ENCODE assay signal across 8 cellular contexts in the genomic region with DNA sequence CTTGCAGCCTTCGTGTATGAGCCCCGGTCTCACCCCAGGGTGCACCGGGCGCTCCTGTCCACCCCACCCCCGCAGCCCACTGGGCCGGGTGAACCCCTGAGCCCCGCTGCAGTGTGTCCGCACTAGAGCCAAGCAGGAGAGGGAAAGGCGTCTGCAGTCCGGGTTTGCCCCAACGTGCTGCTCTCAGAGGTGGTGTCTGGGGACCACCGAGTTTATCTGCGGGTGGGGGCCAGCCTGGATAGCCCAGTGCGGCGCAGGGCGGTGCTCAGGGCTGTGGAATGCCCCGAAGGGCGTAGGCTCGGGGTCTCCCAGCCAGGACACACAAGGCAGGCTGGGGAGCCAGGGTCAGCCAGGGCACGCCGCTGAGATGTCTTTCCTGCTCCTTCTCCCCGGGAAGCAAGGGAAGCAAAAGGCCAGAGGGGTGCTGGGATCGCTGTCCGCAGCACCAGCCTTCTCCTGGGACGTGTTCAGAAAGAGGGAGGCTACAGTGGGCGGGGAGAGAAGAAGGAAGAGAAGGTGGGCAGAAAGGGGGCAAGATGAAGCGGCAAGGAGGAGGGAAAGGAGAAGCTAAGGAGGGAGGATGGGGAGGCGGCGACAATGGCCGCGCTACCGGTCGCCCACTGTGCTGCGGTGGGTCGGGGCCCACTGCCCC. TPM values are rescaled to one million over a fixed set of nuclear protein-coding genes. Genes with fewer than 3 reads are reported as not detected.
DNase-seq lines count a peak whose midpoint lies in the region; ATAC-seq and TF ChIP-seq lines count a peak whose summit lies in the region.

No MANE protein-coding gene starts in this region.

- 9% methylated on average over 20 of the region's 35 CpGs for WGBS in right lobe of liver (ENCODE audit: insufficient coverage, low coverage, low lambda C conversion rate, missing lambda C conversion rate)
- 0 to 34% methylated on average over 12 to 35 of the region's 35 CpGs for WGBS in transverse colon (ENCODE audit: low coverage in 1 of 2), 2 donors

- H3K4me3 ChIP-seq in ACC112 (ENCODE audit: low read depth, low read length) (peak overlapping the region; percentile 84), HEK293 (ENCODE audit: low read depth, low read length) (peak overlapping the region; percentile 27), cardiac fibroblast (replicated peaks in 1 of 2; ENCODE audit: low read depth in 2 of 2, low read length in 2 of 2) (peak overlapping the region; percentile 53 to 60), right lobe of liver (peak overlapping the region; percentile 59 to 71 (median 60)), transverse colon (peak overlapping the region; percentile 47 to 72 (median 58))

- H3K4me1 ChIP-seq in ACC112 (ENCODE audit: control insufficient read depth, insufficient read depth, low read length, unreplicated experiment) (peaks cover 4% of the 10 kb centered on the region), HEK293 (ENCODE audit: control insufficient read depth, insufficient read depth, low read length) (no peaks in the 10 kb centered on the region), right lobe of liver (peaks cover 0 to 10% (median 3%) of the 10 kb centered on the region in 4 donors), transverse colon (peaks cover 10 to 37% (median 23%) of the 10 kb centered on the region in 4 donors)

- H3K27ac ChIP-seq in ACC112 (ENCODE audit: low read depth, low read length): no peak overlapping the region
- no peak overlapping the region; the same call in 1 of the 2 replicates for H3K27ac ChIP-seq in HEK293 (ENCODE audit: extremely low read depth, low read depth, low read length)
- peak overlapping the region; percentile 62 to 75 (median 63) for H3K27ac ChIP-seq in right lobe of liver
- peak overlapping the region; percentile 70 to 89 (median 82) for H3K27ac ChIP-seq in transverse colon
- H3K27ac ChIP-seq in RWPE1: no peak overlapping the region

- POLR2A ChIA-PET in HEK293 (lab: Yijun Ruan, JAX) (no interaction called here), RWPE1 (lab: Yijun Ruan, JAX; ENCODE audit: low non-redundant PET) (no interaction called here)

- ATAC-seq in right lobe of liver: peak; percentile 24 to 48 (median 31)
- ATAC-seq in HG02884 (IDR thresholded peaks at IDR 0.05; ENCODE audit: unreplicated experiment): no peak

- TF ChIP-seq POLR2A in right lobe of liver (IDR thresholded peaks at IDR 0.05): no peak
- no peak for TF ChIP-seq POLR2A in transverse colon (IDR thresholded peaks at IDR 0.05)

- CTCF ChIA-PET in HEK293 (lab: Yijun Ruan, JAX): interaction anchor here (0.6 to 3.6 kb wide), 6 partner anchors 10 to 685 kb away, joined by 3 to 15 read pairs (median 10); no protein-coding TSS in a partner anchor
- CTCF ChIA-PET in RWPE1 (lab: Yijun Ruan, JAX): interaction anchor here (0.6 kb wide), 1 partner anchor 71 kb away, joined by 3 read pairs; no protein-coding TSS in a partner anchor

- no peak for TF ChIP-seq EP300 in transverse colon (IDR thresholded peaks at IDR 0.05; ENCODE audit: low read depth)

- H3K36me3 ChIP-seq in ACC112 (ENCODE audit: insufficient read depth, low read length) (no peaks in the 10 kb centered on the region), HEK293 (ENCODE audit: control insufficient read depth in 2 of 2, insufficient read depth in 1 of 2, low read length in 2 of 2) (no peaks in the 10 kb centered on the region), right lobe of liver (no peaks in the 10 kb centered on the region), transverse colon (no peaks in the 10 kb centered on the region)

- H3K27me3 ChIP-seq in ACC112 (ENCODE audit: insufficient read depth, low read length) (peaks cover 39% of the 10 kb centered on the region), right lobe of liver (no peaks in the 10 kb centered on the region), transverse colon (no peaks in the 10 kb centered on the region)

- TF ChIP-seq CTCF in HEK293 (tag by site-specific recombination; IDR thresholded peaks at IDR 0.05): no peak
- TF ChIP-seq CTCF in cardiac fibroblast (IDR thresholded peaks at IDR 0.05; ENCODE audit: low read depth, low read length): no peak
- no peak for TF ChIP-seq CTCF in right lobe of liver (IDR thresholded peaks at IDR 0.05)
- no peak for TF ChIP-seq CTCF in transverse colon (IDR thresholded peaks at IDR 0.05)
- TF ChIP-seq CTCF in RWPE1 (conservative IDR thresholded peaks at IDR 0.05; ENCODE audit: low read depth): no peak

- DNase-seq in cardiac fibroblast (ENCODE audit: low read depth in 2 of 2) (peak; percentile 19 to 28), right lobe of liver (peak in 1 of 3 donors; percentile 27), transverse colon (peak; percentile 30), NCI-H1694 (lab: John Stamatoyannopoulos, UW) (no peak), RWPE1 (ENCODE audit: low spot score) (no peak)

- H2AFZ ChIP-seq in ACC112 (ENCODE audit: low read length, unreplicated experiment): peak overlapping the region; percentile 92

- in situ Hi-C loops in transverse colon (cut with MboI; ENCODE audit: low pct_ligation_motif_present in 1 of 4, low pct_unique_long_range_greater_than_20kb in 1 of 4, low sequenced_read_pairs in 3 of 4): loop anchor here in 2 of 4 donors (25.0 kb wide), 1 partner anchor 195 kb away; the partner anchor contains the start of gene ATP1A1 (in 2 of the 2)

- H3K9me3 ChIP-seq in HEK293 (ENCODE audit: control insufficient read depth, insufficient read depth, low read depth, low read length) (no peaks in the 10 kb centered on the region), right lobe of liver (no peaks in the 10 kb centered on the region), transverse colon (no peaks in the 10 kb centered on the region)

- no peaks in the 10 kb centered on the region for H3K79me2 ChIP-seq in ACC112 (ENCODE audit: control insufficient read depth, insufficient read depth, low read length, unreplicated experiment)

- intact Hi-C loops in right lobe of liver (cut with DNase I): no loop called here
- intact Hi-C loops in transverse colon (cut with DNase I; ENCODE audit: low total_unique reads): no loop called here

TF ChIP-seq in HEK293, 187 proteins besides CTCF, POLR2A, EP300 and RAD21 (continues in another document):
- peak; percentile 35; the same call in 1 of the 2 replicates for TF ChIP-seq ZNF341 (tag by site-specific recombination; IDR thresholded peaks at IDR 0.05; ENCODE audit: low read depth)
- TF ChIP-seq, protein P1, sequence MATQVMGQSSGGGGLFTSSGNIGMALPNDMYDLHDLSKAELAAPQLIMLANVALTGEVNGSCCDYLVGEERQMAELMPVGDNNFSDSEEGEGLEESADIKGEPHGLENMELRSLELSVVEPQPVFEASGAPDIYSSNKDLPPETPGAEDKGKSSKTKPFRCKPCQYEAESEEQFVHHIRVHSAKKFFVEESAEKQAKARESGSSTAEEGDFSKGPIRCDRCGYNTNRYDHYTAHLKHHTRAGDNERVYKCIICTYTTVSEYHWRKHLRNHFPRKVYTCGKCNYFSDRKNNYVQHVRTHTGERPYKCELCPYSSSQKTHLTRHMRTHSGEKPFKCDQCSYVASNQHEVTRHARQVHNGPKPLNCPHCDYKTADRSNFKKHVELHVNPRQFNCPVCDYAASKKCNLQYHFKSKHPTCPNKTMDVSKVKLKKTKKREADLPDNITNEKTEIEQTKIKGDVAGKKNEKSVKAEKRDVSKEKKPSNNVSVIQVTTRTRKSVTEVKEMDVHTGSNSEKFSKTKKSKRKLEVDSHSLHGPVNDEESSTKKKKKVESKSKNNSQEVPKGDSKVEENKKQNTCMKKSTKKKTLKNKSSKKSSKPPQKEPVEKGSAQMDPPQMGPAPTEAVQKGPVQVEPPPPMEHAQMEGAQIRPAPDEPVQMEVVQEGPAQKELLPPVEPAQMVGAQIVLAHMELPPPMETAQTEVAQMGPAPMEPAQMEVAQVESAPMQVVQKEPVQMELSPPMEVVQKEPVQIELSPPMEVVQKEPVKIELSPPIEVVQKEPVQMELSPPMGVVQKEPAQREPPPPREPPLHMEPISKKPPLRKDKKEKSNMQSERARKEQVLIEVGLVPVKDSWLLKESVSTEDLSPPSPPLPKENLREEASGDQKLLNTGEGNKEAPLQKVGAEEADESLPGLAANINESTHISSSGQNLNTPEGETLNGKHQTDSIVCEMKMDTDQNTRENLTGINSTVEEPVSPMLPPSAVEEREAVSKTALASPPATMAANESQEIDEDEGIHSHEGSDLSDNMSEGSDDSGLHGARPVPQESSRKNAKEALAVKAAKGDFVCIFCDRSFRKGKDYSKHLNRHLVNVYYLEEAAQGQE (tag by site-specific recombination; IDR thresholded peaks at IDR 0.05): peak; percentile 54; the same call in 1 of the 2 replicates
- no peak for TF ChIP-seq ZNF211 (tag by site-specific recombination; IDR thresholded peaks at IDR 0.05; ENCODE audit: low read depth)
- peak; percentile 61; the same call in 1 of the 2 replicates for TF ChIP-seq ZNF777 (tag by site-specific recombination; IDR thresholded peaks at IDR 0.05; ENCODE audit: borderline replicate concordance)
- TF ChIP-seq ZNF391 (tag by site-specific recombination; IDR thresholded peaks at IDR 0.05; ENCODE audit: borderline replicate concordance, low read depth): no peak
- TF ChIP-seq, protein P2, sequence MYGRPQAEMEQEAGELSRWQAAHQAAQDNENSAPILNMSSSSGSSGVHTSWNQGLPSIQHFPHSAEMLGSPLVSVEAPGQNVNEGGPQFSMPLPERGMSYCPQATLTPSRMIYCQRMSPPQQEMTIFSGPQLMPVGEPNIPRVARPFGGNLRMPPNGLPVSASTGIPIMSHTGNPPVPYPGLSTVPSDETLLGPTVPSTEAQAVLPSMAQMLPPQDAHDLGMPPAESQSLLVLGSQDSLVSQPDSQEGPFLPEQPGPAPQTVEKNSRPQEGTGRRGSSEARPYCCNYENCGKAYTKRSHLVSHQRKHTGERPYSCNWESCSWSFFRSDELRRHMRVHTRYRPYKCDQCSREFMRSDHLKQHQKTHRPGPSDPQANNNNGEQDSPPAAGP (tag by site-specific recombination; IDR thresholded peaks at IDR 0.05): no peak
- no peak for TF ChIP-seq ZNF248 (tag by site-specific recombination; IDR thresholded peaks at IDR 0.05)
- peak; percentile 43; the same call in 1 of the 2 replicates for TF ChIP-seq ZIC2 (tag by site-specific recombination; IDR thresholded peaks at IDR 0.05)
- no peak for TF ChIP-seq ZSCAN4 (tag by site-specific recombination; IDR thresholded peaks at IDR 0.05)

RNA-seq across cellular contexts. Expression of gene MAB21L3, which starts 56.6 kb away (rescaled TPM):
- total RNA-seq in right lobe of liver (1 to 10 TPM in 3 of 6 experiments, under 1 TPM in 3; 0.09 to 7.2 (median 1.1) TPM), transverse colon (1 to 10 TPM in 3 of 4 donors, under 1 TPM in 1; 0.20 to 9.4 (median 4.8) TPM)

Comparison
In these comparisons a context has a peak if more than half of its experiments do, and no peak if none do; other contexts are left out.
1. H3K27ac ChIP-seq: peak in right lobe of liver (3 of 3) and transverse colon (4 of 4); none in ACC112 (single experiment), HEK293 (single experiment) and RWPE1 (single experiment).
2. H3K4me3 ChIP-seq: peak in every context shown above with its lines; median percentile 84 in ACC112; 60 in right lobe of liver; 58 in transverse colon; 56 in cardiac fibroblast; 27 in HEK293.
3. DNase-seq: peak in cardiac fibroblast (2 of 2) and transverse colon (single experiment); none in NCI-H1694 (single experiment) and RWPE1 (single experiment).